1 cellular context compared by ENCODE assay signal in the genomic region with DNA sequence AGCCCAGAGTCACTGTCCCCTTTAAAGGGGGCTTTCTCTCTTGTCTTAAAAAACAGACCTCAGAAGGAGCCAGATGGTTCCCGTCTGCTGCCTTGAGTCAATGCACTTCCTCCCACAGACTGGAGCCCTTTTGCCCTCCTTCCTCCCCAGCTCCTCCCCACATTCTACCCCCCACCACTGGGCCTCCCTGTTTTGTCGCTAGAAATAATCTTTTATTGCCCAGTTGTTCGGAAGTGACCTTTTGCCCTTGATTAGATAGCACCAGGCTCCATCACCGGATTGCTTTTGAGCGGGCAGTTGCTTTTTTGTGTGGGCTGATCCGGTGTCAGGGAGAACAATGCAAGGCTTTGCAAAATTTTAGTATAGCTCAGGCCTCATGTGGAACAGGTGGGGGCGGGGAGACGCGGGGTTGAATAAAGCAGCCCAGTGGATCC.
A peak's percentile ranks its signal among the peaks of the same experiment; 100 is the strongest.
TF ChIP-seq lines count a peak whose summit lies in the region.

No MANE protein-coding gene starts in this region.

TF ChIP-seq in K562, 482 proteins besides CTCF, POLR2A, EP300 and RAD21 (continued from another document and continues in another):
- TF ChIP-seq, protein P1, sequence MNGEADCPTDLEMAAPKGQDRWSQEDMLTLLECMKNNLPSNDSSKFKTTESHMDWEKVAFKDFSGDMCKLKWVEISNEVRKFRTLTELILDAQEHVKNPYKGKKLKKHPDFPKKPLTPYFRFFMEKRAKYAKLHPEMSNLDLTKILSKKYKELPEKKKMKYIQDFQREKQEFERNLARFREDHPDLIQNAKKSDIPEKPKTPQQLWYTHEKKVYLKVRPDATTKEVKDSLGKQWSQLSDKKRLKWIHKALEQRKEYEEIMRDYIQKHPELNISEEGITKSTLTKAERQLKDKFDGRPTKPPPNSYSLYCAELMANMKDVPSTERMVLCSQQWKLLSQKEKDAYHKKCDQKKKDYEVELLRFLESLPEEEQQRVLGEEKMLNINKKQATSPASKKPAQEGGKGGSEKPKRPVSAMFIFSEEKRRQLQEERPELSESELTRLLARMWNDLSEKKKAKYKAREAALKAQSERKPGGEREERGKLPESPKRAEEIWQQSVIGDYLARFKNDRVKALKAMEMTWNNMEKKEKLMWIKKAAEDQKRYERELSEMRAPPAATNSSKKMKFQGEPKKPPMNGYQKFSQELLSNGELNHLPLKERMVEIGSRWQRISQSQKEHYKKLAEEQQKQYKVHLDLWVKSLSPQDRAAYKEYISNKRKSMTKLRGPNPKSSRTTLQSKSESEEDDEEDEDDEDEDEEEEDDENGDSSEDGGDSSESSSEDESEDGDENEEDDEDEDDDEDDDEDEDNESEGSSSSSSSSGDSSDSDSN (IDR thresholded peaks at IDR 0.05; ENCODE audit: borderline replicate concordance in 1 of 2, low read depth in 2 of 2, low read length in 2 of 2): no peak
- TF ChIP-seq C11orf30 (IDR thresholded peaks at IDR 0.05; ENCODE audit: low read depth): no peak
- TF ChIP-seq CBX8 (IDR thresholded peaks at IDR 0.05; ENCODE audit: borderline replicate concordance, extremely low read depth, low read depth, low read length, poor library complexity, severe bottlenecking): no peak
- TF ChIP-seq ZNF589 (CRISPR knock-in tag; IDR thresholded peaks at IDR 0.05; ENCODE audit: low read depth): no peak
- no peak for TF ChIP-seq COPS2 (conservative IDR thresholded peaks at IDR 0.05)
- TF ChIP-seq DMBX1 (CRISPR knock-in tag; IDR thresholded peaks at IDR 0.05; ENCODE audit: borderline replicate concordance): no peak
- TF ChIP-seq, protein P2, sequence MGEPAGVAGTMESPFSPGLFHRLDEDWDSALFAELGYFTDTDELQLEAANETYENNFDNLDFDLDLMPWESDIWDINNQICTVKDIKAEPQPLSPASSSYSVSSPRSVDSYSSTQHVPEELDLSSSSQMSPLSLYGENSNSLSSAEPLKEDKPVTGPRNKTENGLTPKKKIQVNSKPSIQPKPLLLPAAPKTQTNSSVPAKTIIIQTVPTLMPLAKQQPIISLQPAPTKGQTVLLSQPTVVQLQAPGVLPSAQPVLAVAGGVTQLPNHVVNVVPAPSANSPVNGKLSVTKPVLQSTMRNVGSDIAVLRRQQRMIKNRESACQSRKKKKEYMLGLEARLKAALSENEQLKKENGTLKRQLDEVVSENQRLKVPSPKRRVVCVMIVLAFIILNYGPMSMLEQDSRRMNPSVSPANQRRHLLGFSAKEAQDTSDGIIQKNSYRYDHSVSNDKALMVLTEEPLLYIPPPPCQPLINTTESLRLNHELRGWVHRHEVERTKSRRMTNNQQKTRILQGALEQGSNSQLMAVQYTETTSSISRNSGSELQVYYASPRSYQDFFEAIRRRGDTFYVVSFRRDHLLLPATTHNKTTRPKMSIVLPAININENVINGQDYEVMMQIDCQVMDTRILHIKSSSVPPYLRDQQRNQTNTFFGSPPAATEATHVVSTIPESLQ (CRISPR knock-in tag; IDR thresholded peaks at IDR 0.05): no peak
- TF ChIP-seq, protein P3, sequence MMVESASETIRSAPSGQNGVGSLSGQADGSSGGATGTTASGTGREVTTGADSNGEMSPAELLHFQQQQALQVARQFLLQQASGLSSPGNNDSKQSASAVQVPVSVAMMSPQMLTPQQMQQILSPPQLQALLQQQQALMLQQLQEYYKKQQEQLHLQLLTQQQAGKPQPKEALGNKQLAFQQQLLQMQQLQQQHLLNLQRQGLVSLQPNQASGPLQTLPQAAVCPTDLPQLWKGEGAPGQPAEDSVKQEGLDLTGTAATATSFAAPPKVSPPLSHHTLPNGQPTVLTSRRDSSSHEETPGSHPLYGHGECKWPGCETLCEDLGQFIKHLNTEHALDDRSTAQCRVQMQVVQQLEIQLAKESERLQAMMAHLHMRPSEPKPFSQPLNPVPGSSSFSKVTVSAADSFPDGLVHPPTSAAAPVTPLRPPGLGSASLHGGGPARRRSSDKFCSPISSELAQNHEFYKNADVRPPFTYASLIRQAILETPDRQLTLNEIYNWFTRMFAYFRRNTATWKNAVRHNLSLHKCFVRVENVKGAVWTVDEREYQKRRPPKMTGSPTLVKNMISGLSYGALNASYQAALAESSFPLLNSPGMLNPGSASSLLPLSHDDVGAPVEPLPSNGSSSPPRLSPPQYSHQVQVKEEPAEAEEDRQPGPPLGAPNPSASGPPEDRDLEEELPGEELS (CRISPR knock-in tag; IDR thresholded peaks at IDR 0.05; ENCODE audit: borderline replicate concordance): no peak
- TF ChIP-seq CBFA2T2 (conservative IDR thresholded peaks at IDR 0.05): peak; percentile 72
- TF ChIP-seq, protein P4, sequence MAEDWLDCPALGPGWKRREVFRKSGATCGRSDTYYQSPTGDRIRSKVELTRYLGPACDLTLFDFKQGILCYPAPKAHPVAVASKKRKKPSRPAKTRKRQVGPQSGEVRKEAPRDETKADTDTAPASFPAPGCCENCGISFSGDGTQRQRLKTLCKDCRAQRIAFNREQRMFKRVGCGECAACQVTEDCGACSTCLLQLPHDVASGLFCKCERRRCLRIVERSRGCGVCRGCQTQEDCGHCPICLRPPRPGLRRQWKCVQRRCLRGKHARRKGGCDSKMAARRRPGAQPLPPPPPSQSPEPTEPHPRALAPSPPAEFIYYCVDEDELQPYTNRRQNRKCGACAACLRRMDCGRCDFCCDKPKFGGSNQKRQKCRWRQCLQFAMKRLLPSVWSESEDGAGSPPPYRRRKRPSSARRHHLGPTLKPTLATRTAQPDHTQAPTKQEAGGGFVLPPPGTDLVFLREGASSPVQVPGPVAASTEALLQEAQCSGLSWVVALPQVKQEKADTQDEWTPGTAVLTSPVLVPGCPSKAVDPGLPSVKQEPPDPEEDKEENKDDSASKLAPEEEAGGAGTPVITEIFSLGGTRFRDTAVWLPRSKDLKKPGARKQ (CRISPR knock-in tag; IDR thresholded peaks at IDR 0.05): no peak
- TF ChIP-seq ESRRA (IDR thresholded peaks at IDR 0.05; ENCODE audit: borderline replicate concordance, low read depth): 0 out of 2 replicates have a peak, but pooled peaks have one; percentile 45
- TF ChIP-seq TCF3 (CRISPR knock-in tag; IDR thresholded peaks at IDR 0.05): 0 out of 2 replicates have a peak, but pooled peaks have one; percentile 19
- no peak for TF ChIP-seq ZNF354B (CRISPR knock-in tag; IDR thresholded peaks at IDR 0.05)
- TF ChIP-seq SAFB2 (IDR thresholded peaks at IDR 0.05; ENCODE audit: borderline replicate concordance, low read depth, low read length, severe bottlenecking): no peak
- TF ChIP-seq, protein P5, sequence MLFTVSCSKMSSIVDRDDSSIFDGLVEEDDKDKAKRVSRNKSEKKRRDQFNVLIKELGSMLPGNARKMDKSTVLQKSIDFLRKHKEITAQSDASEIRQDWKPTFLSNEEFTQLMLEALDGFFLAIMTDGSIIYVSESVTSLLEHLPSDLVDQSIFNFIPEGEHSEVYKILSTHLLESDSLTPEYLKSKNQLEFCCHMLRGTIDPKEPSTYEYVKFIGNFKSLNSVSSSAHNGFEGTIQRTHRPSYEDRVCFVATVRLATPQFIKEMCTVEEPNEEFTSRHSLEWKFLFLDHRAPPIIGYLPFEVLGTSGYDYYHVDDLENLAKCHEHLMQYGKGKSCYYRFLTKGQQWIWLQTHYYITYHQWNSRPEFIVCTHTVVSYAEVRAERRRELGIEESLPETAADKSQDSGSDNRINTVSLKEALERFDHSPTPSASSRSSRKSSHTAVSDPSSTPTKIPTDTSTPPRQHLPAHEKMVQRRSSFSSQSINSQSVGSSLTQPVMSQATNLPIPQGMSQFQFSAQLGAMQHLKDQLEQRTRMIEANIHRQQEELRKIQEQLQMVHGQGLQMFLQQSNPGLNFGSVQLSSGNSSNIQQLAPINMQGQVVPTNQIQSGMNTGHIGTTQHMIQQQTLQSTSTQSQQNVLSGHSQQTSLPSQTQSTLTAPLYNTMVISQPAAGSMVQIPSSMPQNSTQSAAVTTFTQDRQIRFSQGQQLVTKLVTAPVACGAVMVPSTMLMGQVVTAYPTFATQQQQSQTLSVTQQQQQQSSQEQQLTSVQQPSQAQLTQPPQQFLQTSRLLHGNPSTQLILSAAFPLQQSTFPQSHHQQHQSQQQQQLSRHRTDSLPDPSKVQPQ (CRISPR knock-in tag; IDR thresholded peaks at IDR 0.05; ENCODE audit: borderline replicate concordance): no peak
- TF ChIP-seq CEBPG (CRISPR knock-in tag; IDR thresholded peaks at IDR 0.05): no peak
- no peak for TF ChIP-seq CEBPG (tag; conservative IDR thresholded peaks at IDR 0.05 in 1 of 2, IDR thresholded peaks at IDR 0.05 in 1 of 2)
- TF ChIP-seq L3MBTL2 (IDR thresholded peaks at IDR 0.05): no peak
- no peak for TF ChIP-seq HMG20A (CRISPR knock-in tag; conservative IDR thresholded peaks at IDR 0.05)
- peak; percentile 44; the same call in 1 of the 2 replicates for TF ChIP-seq TAL1 (IDR thresholded peaks at IDR 0.05)
- TF ChIP-seq POLR2AphosphoS5 (IDR thresholded peaks at IDR 0.05; ENCODE audit: control insufficient read depth, insufficient read depth, low read depth, low read length): peak; percentile 68
- no peak for TF ChIP-seq GABPA (tag; conservative IDR thresholded peaks at IDR 0.05; ENCODE audit: low read depth)
- TF ChIP-seq, protein P6, sequence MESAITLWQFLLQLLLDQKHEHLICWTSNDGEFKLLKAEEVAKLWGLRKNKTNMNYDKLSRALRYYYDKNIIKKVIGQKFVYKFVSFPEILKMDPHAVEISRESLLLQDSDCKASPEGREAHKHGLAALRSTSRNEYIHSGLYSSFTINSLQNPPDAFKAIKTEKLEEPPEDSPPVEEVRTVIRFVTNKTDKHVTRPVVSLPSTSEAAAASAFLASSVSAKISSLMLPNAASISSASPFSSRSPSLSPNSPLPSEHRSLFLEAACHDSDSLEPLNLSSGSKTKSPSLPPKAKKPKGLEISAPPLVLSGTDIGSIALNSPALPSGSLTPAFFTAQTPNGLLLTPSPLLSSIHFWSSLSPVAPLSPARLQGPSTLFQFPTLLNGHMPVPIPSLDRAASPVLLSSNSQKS (CRISPR knock-in tag; IDR thresholded peaks at IDR 0.05): no peak
- no peak for TF ChIP-seq JUN (IDR thresholded peaks at IDR 0.05; ENCODE audit: borderline replicate concordance, low read depth, low read length)
- no peak for TF ChIP-seq JUN (CRISPR knock-in tag; IDR thresholded peaks at IDR 0.05; ENCODE audit: borderline replicate concordance)
- TF ChIP-seq SPI1 (IDR thresholded peaks at IDR 0.05; ENCODE audit: borderline replicate concordance, low read depth, low read length): peak; percentile 95
- TF ChIP-seq SMAD2 (IDR thresholded peaks at IDR 0.05; ENCODE audit: low read depth, low read length): no peak
- TF ChIP-seq ETS2 (tag; IDR thresholded peaks at IDR 0.05; ENCODE audit: borderline replicate concordance, poor library complexity, severe bottlenecking): no peak
- TF ChIP-seq SIRT6 (IDR thresholded peaks at IDR 0.05; ENCODE audit: low read depth, low read length): no peak
- no peak for TF ChIP-seq SNIP1 (IDR thresholded peaks at IDR 0.05; ENCODE audit: low read depth)
- TF ChIP-seq ARID2 (IDR thresholded peaks at IDR 0.05): no peak
- no peak for TF ChIP-seq CAMTA2 (CRISPR knock-in tag; conservative IDR thresholded peaks at IDR 0.05)
- TF ChIP-seq MYBL2 (IDR thresholded peaks at IDR 0.05; ENCODE audit: low read depth): no peak
- no peak for TF ChIP-seq MYBL2 (CRISPR knock-in tag; IDR thresholded peaks at IDR 0.05; ENCODE audit: borderline replicate concordance)
- TF ChIP-seq SIN3B (IDR thresholded peaks at IDR 0.05; ENCODE audit: low read depth): no peak
- peak; percentile 74 for TF ChIP-seq ARID1B (IDR thresholded peaks at IDR 0.05)
- peak; percentile 68 for TF ChIP-seq SOX6 (IDR thresholded peaks at IDR 0.05)
- TF ChIP-seq SAP30 (IDR thresholded peaks at IDR 0.05; ENCODE audit: borderline replicate concordance, insufficient read depth, low read depth, low read length, poor library complexity, severe bottlenecking): no peak
- TF ChIP-seq, protein P7, sequence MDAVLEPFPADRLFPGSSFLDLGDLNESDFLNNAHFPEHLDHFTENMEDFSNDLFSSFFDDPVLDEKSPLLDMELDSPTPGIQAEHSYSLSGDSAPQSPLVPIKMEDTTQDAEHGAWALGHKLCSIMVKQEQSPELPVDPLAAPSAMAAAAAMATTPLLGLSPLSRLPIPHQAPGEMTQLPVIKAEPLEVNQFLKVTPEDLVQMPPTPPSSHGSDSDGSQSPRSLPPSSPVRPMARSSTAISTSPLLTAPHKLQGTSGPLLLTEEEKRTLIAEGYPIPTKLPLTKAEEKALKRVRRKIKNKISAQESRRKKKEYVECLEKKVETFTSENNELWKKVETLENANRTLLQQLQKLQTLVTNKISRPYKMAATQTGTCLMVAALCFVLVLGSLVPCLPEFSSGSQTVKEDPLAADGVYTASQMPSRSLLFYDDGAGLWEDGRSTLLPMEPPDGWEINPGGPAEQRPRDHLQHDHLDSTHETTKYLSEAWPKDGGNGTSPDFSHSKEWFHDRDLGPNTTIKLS (IDR thresholded peaks at IDR 0.05; ENCODE audit: borderline replicate concordance, low read depth): no peak
- TF ChIP-seq ZNF384 (IDR thresholded peaks at IDR 0.05; ENCODE audit: low read depth, low read length): no peak
- TF ChIP-seq POLR2G (IDR thresholded peaks at IDR 0.05; ENCODE audit: low read depth, low read length): no peak
- TF ChIP-seq KDM5B (IDR thresholded peaks at IDR 0.05; ENCODE audit: insufficient replicate concordance, low read depth, low read length): no peak
- no peak for TF ChIP-seq CCAR2 (IDR thresholded peaks at IDR 0.05; ENCODE audit: low read depth, low read length)
- TF ChIP-seq, protein P8, sequence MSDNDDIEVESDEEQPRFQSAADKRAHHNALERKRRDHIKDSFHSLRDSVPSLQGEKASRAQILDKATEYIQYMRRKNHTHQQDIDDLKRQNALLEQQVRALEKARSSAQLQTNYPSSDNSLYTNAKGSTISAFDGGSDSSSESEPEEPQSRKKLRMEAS (CRISPR knock-in tag; IDR thresholded peaks at IDR 0.05): peak; percentile 45; the same call in 1 of the 2 replicates
